Comparison of ENCODE assay signal across 8 cellular contexts in the genomic region with DNA sequence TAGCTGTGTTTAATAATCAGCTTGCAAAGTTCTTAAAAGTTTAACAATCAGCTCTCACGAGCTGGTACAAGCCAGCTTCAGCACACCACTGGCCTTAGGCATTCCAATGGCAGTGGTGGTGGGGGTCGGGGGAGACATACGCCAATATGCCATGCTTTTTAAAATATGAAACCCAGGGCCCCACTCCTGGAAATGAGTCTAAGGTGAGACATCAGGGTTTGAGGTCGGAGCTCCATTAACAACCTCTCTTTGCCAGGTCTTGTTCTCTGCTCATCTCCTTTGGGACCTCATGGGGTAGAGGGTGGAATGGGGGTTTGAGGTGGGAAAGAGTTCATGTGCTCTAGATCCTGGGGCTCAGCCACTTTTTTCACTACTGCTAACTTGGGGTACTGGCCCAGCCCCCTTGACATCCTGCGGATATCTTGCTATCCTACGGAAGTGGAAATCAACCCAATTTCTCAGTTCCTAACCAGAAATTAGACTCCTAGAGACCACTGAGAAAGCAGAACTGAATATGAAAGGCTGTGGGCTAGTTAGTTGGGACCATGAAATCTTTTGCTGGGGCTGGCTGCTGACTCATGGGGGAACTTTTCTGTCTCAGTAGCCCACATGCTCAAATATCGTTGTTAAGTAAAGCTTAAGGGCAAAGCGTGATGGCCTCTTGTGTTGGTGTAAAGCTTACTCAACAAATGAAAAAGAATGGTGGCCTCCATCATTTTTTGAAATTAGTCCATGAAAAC.
DNase-seq lines count a peak whose midpoint lies in the region; ATAC-seq lines count a peak whose summit lies in the region.

No MANE protein-coding gene starts in this region.

- H3K27me3 Mint-ChIP-seq in activated T-cell treated with anti-CD3 and anti-CD28 coated beads, Interleukin-2, amount 50 U/mL, for 24 hours, result peaks cover 3% of the 10 kb centered on the region

- H3K4me1 Mint-ChIP-seq in activated T-cell treated with anti-CD3 and anti-CD28 coated beads, Interleukin-2, amount 50 U/mL, for 24 hours (ENCODE audit: low read depth), result peaks cover 62% of the 10 kb centered on the region

- peak overlapping the region; percentile 56 for H3K27ac Mint-ChIP-seq in activated T-cell treated with anti-CD3 and anti-CD28 coated beads, Interleukin-2, amount 50 U/mL, for 24 hours

- no peaks in the 10 kb centered on the region for H3K9me3 Mint-ChIP-seq in activated T-cell treated with anti-CD3 and anti-CD28 coated beads, Interleukin-2, amount 50 U/mL, for 24 hours

- H3K4me3 Mint-ChIP-seq in activated T-cell treated with anti-CD3 and anti-CD28 coated beads, Interleukin-2, amount 50 U/mL, for 24 hours, result no peak overlapping the region

- in situ Hi-C loops in ACHN (cut with HindIII; ENCODE audit: low pct_ligation_motif_present, low pct_unique_long_range_greater_than_20kb, low sequenced_read_pairs), result no loop called here

- H3K36me3 Mint-ChIP-seq in activated T-cell treated with anti-CD3 and anti-CD28 coated beads, Interleukin-2, amount 50 U/mL, for 24 hours (ENCODE audit: low read depth), result no peaks in the 10 kb centered on the region

- ATAC-seq in HG03097 (IDR thresholded peaks at IDR 0.05; ENCODE audit: low FRiP score, unreplicated experiment), result peak; percentile 74
- peak; percentile 92 for ATAC-seq in stimulated activated naive CD8-positive, alpha-beta T cell treated with anti-CD3 and anti-CD28 coated beads, Interleukin-15, Interleukin-2, amounts not matched to agents 100 U/mL and 50 U/mL, for 24 hours

- peak; percentile 48 for DNase-seq in activated T-cell treated with anti-CD3 and anti-CD28 coated beads, Interleukin-2, amount 50 U/mL, for 24 hours
- DNase-seq in activated T-cell treated with anti-CD3 and anti-CD28 coated beads for 4 hours (no peak), ACHN (no peak), HUDEP-2 (lab: John Stamatoyannopoulos, UW; ENCODE audit: unreplicated experiment in 76 of 76) (no peak), AML-193 (lab: John Stamatoyannopoulos, UW) (no peak)
- peak; percentile 14 to 36 for DNase-seq in activated CD4-positive, alpha-beta T cell treated with anti-CD3 and anti-CD28 coated beads, Interleukin-2, amount 50 U/mL, for 4 hours
- DNase-seq in stimulated activated naive CD8-positive, alpha-beta T cell treated with anti-CD3 and anti-CD28 coated beads, Interleukin-15, Interleukin-2, amounts not matched to agents 100 U/mL and 50 U/mL, for 24 hours, result peak; percentile 55

Comparison
In these comparisons a context has a peak if more than half of its experiments do, and no peak if none do; other contexts are left out.
1. DNase-seq: peak in activated T-cell treated with anti-CD3 and anti-CD28 coated beads, Interleukin-2, amount 50 U/mL, for 24 hours (single experiment), activated CD4-positive, alpha-beta T cell treated with anti-CD3 and anti-CD28 coated beads, Interleukin-2, amount 50 U/mL, for 4 hours (2 of 2) and stimulated activated naive CD8-positive, alpha-beta T cell treated with anti-CD3 and anti-CD28 coated beads, Interleukin-15, Interleukin-2, amounts not matched to agents 100 U/mL and 50 U/mL, for 24 hours (single experiment); none in activated T-cell treated with anti-CD3 and anti-CD28 coated beads for 4 hours (single experiment), ACHN (single experiment), HUDEP-2 (0 of 76) and AML-193 (0 of 2).